ENCODE assay signal across 16 cellular contexts in the genomic region with DNA sequence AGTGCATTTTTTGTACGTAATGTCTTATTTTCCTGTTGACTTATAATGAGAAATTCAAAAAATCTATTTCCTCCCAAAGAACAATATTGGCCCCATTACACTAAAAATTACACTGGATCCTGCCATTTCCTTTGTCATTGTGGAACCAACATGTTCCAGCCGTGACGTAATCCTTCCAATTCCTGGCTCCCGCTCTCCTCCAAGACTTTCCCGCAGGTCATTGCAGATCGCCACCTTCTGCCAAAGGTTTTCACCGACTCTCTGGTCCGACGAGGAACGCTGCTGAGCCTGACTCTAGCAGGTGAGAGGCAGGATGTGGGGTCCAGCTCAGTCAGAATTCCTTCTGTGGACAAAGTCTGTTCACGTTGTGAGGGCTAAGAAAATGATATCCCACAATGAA.
"Had no signal": no experiment of that assay in that cellular context is flagged by ENCODE, and none has a peak within 500 bp of the region (broad histone marks: within the 10 kb centered on the region; RNA-seq: fewer than 3 reads in every experiment).

No MANE protein-coding gene starts in this region.

- H3K4me3 ChIP-seq: adrenal gland, ascending aorta, upper lobe of left lung had no signal

- H3K9me3 ChIP-seq: adrenal gland, ascending aorta, upper lobe of left lung had no signal

- H3K4me1 ChIP-seq: adrenal gland, ascending aorta, upper lobe of left lung had no signal

- H3K27me3 ChIP-seq: adrenal gland, ascending aorta, brain microvascular endothelial cell, upper lobe of left lung had no signal

- H3K27ac ChIP-seq: ascending aorta, brain microvascular endothelial cell, epithelial cell of prostate, upper lobe of left lung had no signal

- DNase-seq: activated naive CD4-positive, alpha-beta T cell; activated T-cell treated with anti-CD3 and anti-CD28 coated beads, Interleukin-2, amount 50 U/mL, for 1 hour; brain microvascular endothelial cell; central memory CD4-positive, alpha-beta T cell; hippocampal formation; kidney glomerular epithelial cell; nephron progenitor cell; nucleus accumbens; retina; stimulated activated CD4-positive, alpha-beta T cell treated with anti-CD3 and anti-CD28 coated beads, Interleukin-4, amount 100 ng/mL, for 24 hours; stimulated activated naive CD4-positive, alpha-beta T cell treated with Interleukin-2 at 50 U/mL for 16 hours; T-helper 9 cell had no signal

- H3K36me3 ChIP-seq: adrenal gland, ascending aorta, brain microvascular endothelial cell, upper lobe of left lung had no signal
